ENCODE assay signal across 1 cellular context in the genomic region with DNA sequence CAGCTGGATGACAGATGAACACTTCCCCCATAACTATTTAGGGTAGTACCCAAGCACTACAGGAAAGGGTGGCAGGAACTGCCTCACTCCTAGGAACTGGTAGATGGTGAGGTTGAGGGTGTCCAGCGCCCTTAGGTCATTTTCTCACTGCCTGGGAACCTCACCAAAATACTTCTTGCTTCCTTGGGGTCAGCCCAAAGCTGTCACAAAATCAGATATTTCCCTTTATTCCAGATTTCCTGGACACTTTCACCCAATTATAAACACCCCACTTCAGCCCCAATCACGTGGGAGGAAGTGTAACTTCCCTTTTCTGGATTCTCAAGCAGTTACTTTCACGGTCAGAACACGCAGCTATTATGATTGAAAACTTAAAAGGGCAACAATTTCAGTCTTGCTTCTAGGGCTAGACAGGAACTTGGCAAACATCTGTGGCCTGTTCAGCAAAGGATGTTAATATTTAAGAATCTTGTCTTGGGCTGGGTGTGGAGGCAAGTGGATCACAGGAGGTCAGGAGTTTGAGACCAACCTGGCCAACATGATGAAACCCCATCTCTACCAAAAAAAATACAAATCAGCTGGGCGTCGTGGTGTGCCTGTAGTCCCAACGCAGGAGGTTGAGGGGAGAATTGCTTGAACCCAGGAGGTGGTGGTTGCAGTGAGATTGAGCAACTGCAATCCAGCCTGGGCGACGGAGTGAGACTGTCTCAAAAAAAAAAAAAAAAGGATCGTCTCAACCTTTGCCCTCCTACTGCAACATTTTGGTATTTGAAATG.
TF ChIP-seq lines count a peak whose summit lies in the region.

No MANE protein-coding gene starts in this region.

TF ChIP-seq in K562, 482 proteins besides CTCF, POLR2A, EP300 and RAD21 (continued from another document and continues in another):
- TF ChIP-seq, protein P1, sequence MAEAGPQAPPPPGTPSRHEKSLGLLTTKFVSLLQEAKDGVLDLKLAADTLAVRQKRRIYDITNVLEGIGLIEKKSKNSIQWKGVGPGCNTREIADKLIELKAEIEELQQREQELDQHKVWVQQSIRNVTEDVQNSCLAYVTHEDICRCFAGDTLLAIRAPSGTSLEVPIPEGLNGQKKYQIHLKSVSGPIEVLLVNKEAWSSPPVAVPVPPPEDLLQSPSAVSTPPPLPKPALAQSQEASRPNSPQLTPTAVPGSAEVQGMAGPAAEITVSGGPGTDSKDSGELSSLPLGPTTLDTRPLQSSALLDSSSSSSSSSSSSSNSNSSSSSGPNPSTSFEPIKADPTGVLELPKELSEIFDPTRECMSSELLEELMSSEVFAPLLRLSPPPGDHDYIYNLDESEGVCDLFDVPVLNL (CRISPR knock-in tag; IDR thresholded peaks at IDR 0.05; ENCODE audit: low read depth): 0 out of 2 replicates have a peak, but pooled peaks have one; percentile 7
- TF ChIP-seq ZNF133 (CRISPR knock-in tag; IDR thresholded peaks at IDR 0.05): no peak
- peak; percentile 77; the same call in 1 of the 2 replicates for TF ChIP-seq KLF10 (CRISPR knock-in tag; IDR thresholded peaks at IDR 0.05)
- TF ChIP-seq SMAD2 (IDR thresholded peaks at IDR 0.05; ENCODE audit: low read depth, low read length): no peak
- TF ChIP-seq, protein P2, sequence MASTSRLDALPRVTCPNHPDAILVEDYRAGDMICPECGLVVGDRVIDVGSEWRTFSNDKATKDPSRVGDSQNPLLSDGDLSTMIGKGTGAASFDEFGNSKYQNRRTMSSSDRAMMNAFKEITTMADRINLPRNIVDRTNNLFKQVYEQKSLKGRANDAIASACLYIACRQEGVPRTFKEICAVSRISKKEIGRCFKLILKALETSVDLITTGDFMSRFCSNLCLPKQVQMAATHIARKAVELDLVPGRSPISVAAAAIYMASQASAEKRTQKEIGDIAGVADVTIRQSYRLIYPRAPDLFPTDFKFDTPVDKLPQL (IDR thresholded peaks at IDR 0.05; ENCODE audit: extremely low read depth, insufficient read length): no peak
- TF ChIP-seq BRF1 (IDR thresholded peaks at IDR 0.05; ENCODE audit: borderline replicate concordance, extremely low read depth, insufficient read length): no peak
- TF ChIP-seq, protein P3, sequence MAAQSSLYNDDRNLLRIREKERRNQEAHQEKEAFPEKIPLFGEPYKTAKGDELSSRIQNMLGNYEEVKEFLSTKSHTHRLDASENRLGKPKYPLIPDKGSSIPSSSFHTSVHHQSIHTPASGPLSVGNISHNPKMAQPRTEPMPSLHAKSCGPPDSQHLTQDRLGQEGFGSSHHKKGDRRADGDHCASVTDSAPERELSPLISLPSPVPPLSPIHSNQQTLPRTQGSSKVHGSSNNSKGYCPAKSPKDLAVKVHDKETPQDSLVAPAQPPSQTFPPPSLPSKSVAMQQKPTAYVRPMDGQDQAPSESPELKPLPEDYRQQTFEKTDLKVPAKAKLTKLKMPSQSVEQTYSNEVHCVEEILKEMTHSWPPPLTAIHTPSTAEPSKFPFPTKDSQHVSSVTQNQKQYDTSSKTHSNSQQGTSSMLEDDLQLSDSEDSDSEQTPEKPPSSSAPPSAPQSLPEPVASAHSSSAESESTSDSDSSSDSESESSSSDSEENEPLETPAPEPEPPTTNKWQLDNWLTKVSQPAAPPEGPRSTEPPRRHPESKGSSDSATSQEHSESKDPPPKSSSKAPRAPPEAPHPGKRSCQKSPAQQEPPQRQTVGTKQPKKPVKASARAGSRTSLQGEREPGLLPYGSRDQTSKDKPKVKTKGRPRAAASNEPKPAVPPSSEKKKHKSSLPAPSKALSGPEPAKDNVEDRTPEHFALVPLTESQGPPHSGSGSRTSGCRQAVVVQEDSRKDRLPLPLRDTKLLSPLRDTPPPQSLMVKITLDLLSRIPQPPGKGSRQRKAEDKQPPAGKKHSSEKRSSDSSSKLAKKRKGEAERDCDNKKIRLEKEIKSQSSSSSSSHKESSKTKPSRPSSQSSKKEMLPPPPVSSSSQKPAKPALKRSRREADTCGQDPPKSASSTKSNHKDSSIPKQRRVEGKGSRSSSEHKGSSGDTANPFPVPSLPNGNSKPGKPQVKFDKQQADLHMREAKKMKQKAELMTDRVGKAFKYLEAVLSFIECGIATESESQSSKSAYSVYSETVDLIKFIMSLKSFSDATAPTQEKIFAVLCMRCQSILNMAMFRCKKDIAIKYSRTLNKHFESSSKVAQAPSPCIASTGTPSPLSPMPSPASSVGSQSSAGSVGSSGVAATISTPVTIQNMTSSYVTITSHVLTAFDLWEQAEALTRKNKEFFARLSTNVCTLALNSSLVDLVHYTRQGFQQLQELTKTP (IDR thresholded peaks at IDR 0.05; ENCODE audit: low read depth in 1 of 2, partially characterized antibody in 2 of 2): peak; percentile 72 to 77
- TF ChIP-seq, protein P4, sequence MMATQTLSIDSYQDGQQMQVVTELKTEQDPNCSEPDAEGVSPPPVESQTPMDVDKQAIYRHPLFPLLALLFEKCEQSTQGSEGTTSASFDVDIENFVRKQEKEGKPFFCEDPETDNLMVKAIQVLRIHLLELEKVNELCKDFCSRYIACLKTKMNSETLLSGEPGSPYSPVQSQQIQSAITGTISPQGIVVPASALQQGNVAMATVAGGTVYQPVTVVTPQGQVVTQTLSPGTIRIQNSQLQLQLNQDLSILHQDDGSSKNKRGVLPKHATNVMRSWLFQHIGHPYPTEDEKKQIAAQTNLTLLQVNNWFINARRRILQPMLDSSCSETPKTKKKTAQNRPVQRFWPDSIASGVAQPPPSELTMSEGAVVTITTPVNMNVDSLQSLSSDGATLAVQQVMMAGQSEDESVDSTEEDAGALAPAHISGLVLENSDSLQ (IDR thresholded peaks at IDR 0.05): no peak
- TF ChIP-seq, protein P5, sequence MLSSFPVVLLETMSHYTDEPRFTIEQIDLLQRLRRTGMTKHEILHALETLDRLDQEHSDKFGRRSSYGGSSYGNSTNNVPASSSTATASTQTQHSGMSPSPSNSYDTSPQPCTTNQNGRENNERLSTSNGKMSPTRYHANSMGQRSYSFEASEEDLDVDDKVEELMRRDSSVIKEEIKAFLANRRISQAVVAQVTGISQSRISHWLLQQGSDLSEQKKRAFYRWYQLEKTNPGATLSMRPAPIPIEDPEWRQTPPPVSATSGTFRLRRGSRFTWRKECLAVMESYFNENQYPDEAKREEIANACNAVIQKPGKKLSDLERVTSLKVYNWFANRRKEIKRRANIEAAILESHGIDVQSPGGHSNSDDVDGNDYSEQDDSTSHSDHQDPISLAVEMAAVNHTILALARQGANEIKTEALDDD (IDR thresholded peaks at IDR 0.05): no peak
- no peak for TF ChIP-seq ZFP36 (IDR thresholded peaks at IDR 0.05; ENCODE audit: low read depth, low read length, partially characterized antibody)
- no peak for TF ChIP-seq MCM2 (IDR thresholded peaks at IDR 0.05; ENCODE audit: low read depth)
- TF ChIP-seq, protein P6, sequence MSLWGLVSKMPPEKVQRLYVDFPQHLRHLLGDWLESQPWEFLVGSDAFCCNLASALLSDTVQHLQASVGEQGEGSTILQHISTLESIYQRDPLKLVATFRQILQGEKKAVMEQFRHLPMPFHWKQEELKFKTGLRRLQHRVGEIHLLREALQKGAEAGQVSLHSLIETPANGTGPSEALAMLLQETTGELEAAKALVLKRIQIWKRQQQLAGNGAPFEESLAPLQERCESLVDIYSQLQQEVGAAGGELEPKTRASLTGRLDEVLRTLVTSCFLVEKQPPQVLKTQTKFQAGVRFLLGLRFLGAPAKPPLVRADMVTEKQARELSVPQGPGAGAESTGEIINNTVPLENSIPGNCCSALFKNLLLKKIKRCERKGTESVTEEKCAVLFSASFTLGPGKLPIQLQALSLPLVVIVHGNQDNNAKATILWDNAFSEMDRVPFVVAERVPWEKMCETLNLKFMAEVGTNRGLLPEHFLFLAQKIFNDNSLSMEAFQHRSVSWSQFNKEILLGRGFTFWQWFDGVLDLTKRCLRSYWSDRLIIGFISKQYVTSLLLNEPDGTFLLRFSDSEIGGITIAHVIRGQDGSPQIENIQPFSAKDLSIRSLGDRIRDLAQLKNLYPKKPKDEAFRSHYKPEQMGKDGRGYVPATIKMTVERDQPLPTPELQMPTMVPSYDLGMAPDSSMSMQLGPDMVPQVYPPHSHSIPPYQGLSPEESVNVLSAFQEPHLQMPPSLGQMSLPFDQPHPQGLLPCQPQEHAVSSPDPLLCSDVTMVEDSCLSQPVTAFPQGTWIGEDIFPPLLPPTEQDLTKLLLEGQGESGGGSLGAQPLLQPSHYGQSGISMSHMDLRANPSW (CRISPR knock-in tag; IDR thresholded peaks at IDR 0.05): no peak
- no peak for TF ChIP-seq ZNF24 (IDR thresholded peaks at IDR 0.05)
- TF ChIP-seq MYBL2 (IDR thresholded peaks at IDR 0.05; ENCODE audit: low read depth): no peak
- no peak for TF ChIP-seq MYBL2 (CRISPR knock-in tag; IDR thresholded peaks at IDR 0.05; ENCODE audit: borderline replicate concordance)
- TF ChIP-seq ZKSCAN8 (CRISPR knock-in tag; IDR thresholded peaks at IDR 0.05): no peak
- peak in 1 of 2 experiments; percentile 20; a peak in 1 of 4 replicates for TF ChIP-seq NRF1 (conservative IDR thresholded peaks at IDR 0.05 in 1 of 2, IDR thresholded peaks at IDR 0.05 in 1 of 2)
- no peak for TF ChIP-seq SP2 (IDR thresholded peaks at IDR 0.05; ENCODE audit: extremely low read depth, low read depth, low read length, poor library complexity, severe bottlenecking)
- TF ChIP-seq, protein P7, sequence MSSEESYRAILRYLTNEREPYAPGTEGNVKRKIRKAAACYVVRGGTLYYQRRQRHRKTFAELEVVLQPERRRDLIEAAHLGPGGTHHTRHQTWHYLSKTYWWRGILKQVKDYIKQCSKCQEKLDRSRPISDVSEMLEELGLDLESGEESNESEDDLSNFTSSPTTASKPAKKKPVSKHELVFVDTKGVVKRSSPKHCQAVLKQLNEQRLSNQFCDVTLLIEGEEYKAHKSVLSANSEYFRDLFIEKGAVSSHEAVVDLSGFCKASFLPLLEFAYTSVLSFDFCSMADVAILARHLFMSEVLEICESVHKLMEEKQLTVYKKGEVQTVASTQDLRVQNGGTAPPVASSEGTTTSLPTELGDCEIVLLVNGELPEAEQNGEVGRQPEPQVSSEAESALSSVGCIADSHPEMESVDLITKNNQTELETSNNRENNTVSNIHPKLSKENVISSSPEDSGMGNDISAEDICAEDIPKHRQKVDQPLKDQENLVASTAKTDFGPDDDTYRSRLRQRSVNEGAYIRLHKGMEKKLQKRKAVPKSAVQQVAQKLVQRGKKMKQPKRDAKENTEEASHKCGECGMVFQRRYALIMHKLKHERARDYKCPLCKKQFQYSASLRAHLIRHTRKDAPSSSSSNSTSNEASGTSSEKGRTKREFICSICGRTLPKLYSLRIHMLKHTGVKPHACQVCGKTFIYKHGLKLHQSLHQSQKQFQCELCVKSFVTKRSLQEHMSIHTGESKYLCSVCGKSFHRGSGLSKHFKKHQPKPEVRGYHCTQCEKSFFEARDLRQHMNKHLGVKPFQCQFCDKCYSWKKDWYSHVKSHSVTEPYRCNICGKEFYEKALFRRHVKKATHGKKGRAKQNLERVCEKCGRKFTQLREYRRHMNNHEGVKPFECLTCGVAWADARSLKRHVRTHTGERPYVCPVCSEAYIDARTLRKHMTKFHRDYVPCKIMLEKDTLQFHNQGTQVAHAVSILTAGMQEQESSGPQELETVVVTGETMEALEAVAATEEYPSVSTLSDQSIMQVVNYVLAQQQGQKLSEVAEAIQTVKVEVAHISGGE (CRISPR knock-in tag; IDR thresholded peaks at IDR 0.05): no peak
- peak; percentile 88 for TF ChIP-seq SPI1 (IDR thresholded peaks at IDR 0.05; ENCODE audit: borderline replicate concordance, low read depth, low read length)
- 0 out of 2 replicates have a peak, but pooled peaks have one; percentile 14 for TF ChIP-seq TGIF2 (CRISPR knock-in tag; IDR thresholded peaks at IDR 0.05)
- TF ChIP-seq XRCC3 (IDR thresholded peaks at IDR 0.05): no peak
- no peak for TF ChIP-seq SIRT6 (IDR thresholded peaks at IDR 0.05; ENCODE audit: low read depth, low read length)
- no peak for TF ChIP-seq CBX5 (IDR thresholded peaks at IDR 0.05; ENCODE audit: borderline replicate concordance, low read depth)
- TF ChIP-seq COPS2 (conservative IDR thresholded peaks at IDR 0.05): no peak
- no peak for TF ChIP-seq ZNF217 (CRISPR knock-in tag; IDR thresholded peaks at IDR 0.05)
- TF ChIP-seq FOS (IDR thresholded peaks at IDR 0.05; ENCODE audit: extremely low read depth, insufficient read length): no peak
- TF ChIP-seq, protein P8, sequence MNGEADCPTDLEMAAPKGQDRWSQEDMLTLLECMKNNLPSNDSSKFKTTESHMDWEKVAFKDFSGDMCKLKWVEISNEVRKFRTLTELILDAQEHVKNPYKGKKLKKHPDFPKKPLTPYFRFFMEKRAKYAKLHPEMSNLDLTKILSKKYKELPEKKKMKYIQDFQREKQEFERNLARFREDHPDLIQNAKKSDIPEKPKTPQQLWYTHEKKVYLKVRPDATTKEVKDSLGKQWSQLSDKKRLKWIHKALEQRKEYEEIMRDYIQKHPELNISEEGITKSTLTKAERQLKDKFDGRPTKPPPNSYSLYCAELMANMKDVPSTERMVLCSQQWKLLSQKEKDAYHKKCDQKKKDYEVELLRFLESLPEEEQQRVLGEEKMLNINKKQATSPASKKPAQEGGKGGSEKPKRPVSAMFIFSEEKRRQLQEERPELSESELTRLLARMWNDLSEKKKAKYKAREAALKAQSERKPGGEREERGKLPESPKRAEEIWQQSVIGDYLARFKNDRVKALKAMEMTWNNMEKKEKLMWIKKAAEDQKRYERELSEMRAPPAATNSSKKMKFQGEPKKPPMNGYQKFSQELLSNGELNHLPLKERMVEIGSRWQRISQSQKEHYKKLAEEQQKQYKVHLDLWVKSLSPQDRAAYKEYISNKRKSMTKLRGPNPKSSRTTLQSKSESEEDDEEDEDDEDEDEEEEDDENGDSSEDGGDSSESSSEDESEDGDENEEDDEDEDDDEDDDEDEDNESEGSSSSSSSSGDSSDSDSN (IDR thresholded peaks at IDR 0.05; ENCODE audit: borderline replicate concordance in 1 of 2, low read depth in 2 of 2, low read length in 2 of 2): no peak
- TF ChIP-seq, protein P9, sequence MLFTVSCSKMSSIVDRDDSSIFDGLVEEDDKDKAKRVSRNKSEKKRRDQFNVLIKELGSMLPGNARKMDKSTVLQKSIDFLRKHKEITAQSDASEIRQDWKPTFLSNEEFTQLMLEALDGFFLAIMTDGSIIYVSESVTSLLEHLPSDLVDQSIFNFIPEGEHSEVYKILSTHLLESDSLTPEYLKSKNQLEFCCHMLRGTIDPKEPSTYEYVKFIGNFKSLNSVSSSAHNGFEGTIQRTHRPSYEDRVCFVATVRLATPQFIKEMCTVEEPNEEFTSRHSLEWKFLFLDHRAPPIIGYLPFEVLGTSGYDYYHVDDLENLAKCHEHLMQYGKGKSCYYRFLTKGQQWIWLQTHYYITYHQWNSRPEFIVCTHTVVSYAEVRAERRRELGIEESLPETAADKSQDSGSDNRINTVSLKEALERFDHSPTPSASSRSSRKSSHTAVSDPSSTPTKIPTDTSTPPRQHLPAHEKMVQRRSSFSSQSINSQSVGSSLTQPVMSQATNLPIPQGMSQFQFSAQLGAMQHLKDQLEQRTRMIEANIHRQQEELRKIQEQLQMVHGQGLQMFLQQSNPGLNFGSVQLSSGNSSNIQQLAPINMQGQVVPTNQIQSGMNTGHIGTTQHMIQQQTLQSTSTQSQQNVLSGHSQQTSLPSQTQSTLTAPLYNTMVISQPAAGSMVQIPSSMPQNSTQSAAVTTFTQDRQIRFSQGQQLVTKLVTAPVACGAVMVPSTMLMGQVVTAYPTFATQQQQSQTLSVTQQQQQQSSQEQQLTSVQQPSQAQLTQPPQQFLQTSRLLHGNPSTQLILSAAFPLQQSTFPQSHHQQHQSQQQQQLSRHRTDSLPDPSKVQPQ (CRISPR knock-in tag; IDR thresholded peaks at IDR 0.05; ENCODE audit: borderline replicate concordance): no peak
- TF ChIP-seq, protein P10, sequence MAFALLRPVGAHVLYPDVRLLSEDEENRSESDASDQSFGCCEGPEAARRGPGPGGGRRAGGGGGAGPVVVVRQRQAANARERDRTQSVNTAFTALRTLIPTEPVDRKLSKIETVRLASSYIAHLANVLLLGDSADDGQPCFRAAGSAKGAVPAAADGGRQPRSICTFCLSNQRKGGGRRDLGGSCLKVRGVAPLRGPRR (CRISPR knock-in tag; IDR thresholded peaks at IDR 0.05): no peak; the same call in 1 of the 2 replicates
- no peak; the same call in 1 of the 2 replicates for TF ChIP-seq GATA2 (CRISPR knock-in tag; IDR thresholded peaks at IDR 0.05)
